ENCODE assay signal across 25 cellular contexts in the genomic region with DNA sequence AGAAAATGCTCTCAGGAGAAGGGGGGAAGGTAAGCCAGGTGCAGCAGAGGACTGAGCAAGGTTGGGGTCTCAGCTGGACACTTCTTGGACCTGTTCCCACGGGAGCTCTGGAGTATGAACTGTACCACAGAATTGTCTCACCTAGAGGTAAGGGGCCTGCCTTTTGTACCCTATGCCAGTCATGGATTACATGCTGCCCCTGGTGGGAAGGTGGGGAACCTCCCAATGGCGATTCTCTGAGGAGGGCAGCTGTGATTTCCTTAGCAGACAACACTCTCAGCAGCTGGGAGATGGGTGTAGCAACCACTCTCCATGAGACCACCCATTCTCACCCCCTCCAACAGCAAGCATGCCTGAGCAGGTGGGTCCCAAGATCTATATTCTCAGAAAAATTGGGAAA.
DNase-seq lines count a peak whose midpoint lies in the region; ATAC-seq, FAIRE-seq and TF ChIP-seq lines count a peak whose summit lies in the region.
"Had no signal": no experiment of that assay in that cellular context is flagged by ENCODE, and none has a peak within 500 bp of the region (broad histone marks: within the 10 kb centered on the region; RNA-seq: fewer than 3 reads in every experiment).

No MANE protein-coding gene starts in this region.

- peaks cover 5% of the 10 kb centered on the region for H3K27me3 Mint-ChIP-seq in glutamatergic neuron (ENCODE audit: unreplicated experiment)
- peaks cover 0 to 5% (median 0%) of the 10 kb centered on the region in 5 donors for H3K27me3 Mint-ChIP-seq in naive thymus-derived CD4-positive, alpha-beta T cell
- H3K27me3 Mint-ChIP-seq: stimulated activated memory B cell treated with anti-CD40 and anti-IgM and Interleukin-4, amounts not matched to agents 10 μg/mL and 1 μg/mL and 100 μg/mL, for 72 hours had no signal

- no peak overlapping the region for H3K4me2 ChIP-seq in HepG2 (ENCODE audit: low read depth, low read length)
- H3K4me2 ChIP-seq: smooth muscle cell had no signal

- H3K79me2 ChIP-seq in HepG2 (ENCODE audit: insufficient read depth, low read length), result no peaks in the 10 kb centered on the region

- TF ChIP-seq POLR2A in HepG2 (IDR thresholded peaks at IDR 0.05; ENCODE audit: insufficient read depth in 1 of 2, low read depth in 2 of 2, low read length in 2 of 2) (no peak), right lobe of liver (IDR thresholded peaks at IDR 0.05) (no peak)

- no peak for FAIRE-seq in HepG2 (lab: Jason Lieb, UNC)
- FAIRE-seq: A204.1, endothelial cell of umbilical vein had no signal

- POLR2A ChIA-PET in HepG2 (lab: Yijun Ruan, JAX), result no interaction called here
- POLR2A ChIA-PET in naive thymus-derived CD4-positive, alpha-beta T cell (lab: Charles Lee), result no interaction called here

- H3K9me3 Mint-ChIP-seq in glutamatergic neuron (ENCODE audit: unreplicated experiment), result peaks cover 8% of the 10 kb centered on the region
- peaks cover 0 to 3% (median 0%) of the 10 kb centered on the region in 11 donors for H3K9me3 Mint-ChIP-seq in naive thymus-derived CD4-positive, alpha-beta T cell
- H3K9me3 Mint-ChIP-seq: activated naive CD4-positive, alpha-beta T cell treated with anti-CD3 and anti-CD28 coated beads for 36 hours; activated T-cell treated with anti-CD3 and anti-CD28 coated beads, Interleukin-2, amount 50 U/mL, for 4 hours; CD8-positive, alpha-beta memory T cell had no signal

- intact Hi-C loops in HepG2 (cut with micrococcal nuclease; ENCODE audit: unreplicated experiment), result loop anchor here (10.0 kb wide), 2 partner anchors 65 to 285 kb away; no protein-coding TSS in a partner anchor
- intact Hi-C loops in right lobe of liver (cut with DNase I), result no loop called here
- intact Hi-C loops in left colon (cut with DNase I, micrococcal nuclease), result no loop called here
- intact Hi-C loops in naive thymus-derived CD4-positive, alpha-beta T cell (cut with micrococcal nuclease), result no loop called here

- TF ChIP-seq CTCF in HepG2 (CRISPR knock-in tag; IDR thresholded peaks at IDR 0.05), result no peak
- TF ChIP-seq CTCF in right lobe of liver (IDR thresholded peaks at IDR 0.05), result no peak
- peak; percentile 30; the same call in 1 of the 2 replicates for TF ChIP-seq CTCF in WERI-Rb-1 (IDR thresholded peaks at IDR 0.05; ENCODE audit: low read depth, low read length)
- peak; percentile 27 for TF ChIP-seq CTCF in glutamatergic neuron (IDR thresholded peaks at IDR 0.05; ENCODE audit: partially characterized antibody, unreplicated experiment)

- WGBS in HepG2 (ENCODE audit: low lambda C conversion rate), result 50% methylated on average over 1 of the region's 2 CpGs
- WGBS in right lobe of liver (ENCODE audit: insufficient coverage, low coverage, low lambda C conversion rate, missing lambda C conversion rate), result 50% methylated on average over 1 of the region's 2 CpGs

- no peak overlapping the region for H3K27ac ChIP-seq in HepG2 (ENCODE audit: extremely low read length, insufficient read depth, low read length)
- no peak overlapping the region for H3K27ac ChIP-seq in right lobe of liver
- no peak overlapping the region for H3K27ac ChIP-seq in WERI-Rb-1
- no peak overlapping the region for H3K27ac ChIP-seq in naive thymus-derived CD4-positive, alpha-beta T cell (ENCODE audit: low read depth, low read length)
- H3K27ac ChIP-seq: Peyer's patch had no signal

- no peak for TF ChIP-seq EP300 in HepG2 (IDR thresholded peaks at IDR 0.05; ENCODE audit: low read depth in 2 of 2, low read length in 2 of 2)
- no peak for TF ChIP-seq EP300 in HepG2 (CRISPR knock-in tag; IDR thresholded peaks at IDR 0.05; ENCODE audit: borderline replicate concordance)

- H3K4me1 ChIP-seq in HepG2 (ENCODE audit: insufficient read depth, low read length) (peaks cover 68% of the 10 kb centered on the region), right lobe of liver (no peaks in the 10 kb centered on the region)
- H3K4me1 ChIP-seq in naive thymus-derived CD4-positive, alpha-beta T cell (ENCODE audit: control insufficient read depth in 2 of 2, insufficient read depth in 2 of 2, low read length in 2 of 2), result no peaks in the 10 kb centered on the region
- H3K4me1 ChIP-seq: Peyer's patch had no signal

- peaks cover 45% of the 10 kb centered on the region for H3K4me1 Mint-ChIP-seq in glutamatergic neuron (ENCODE audit: low read depth, unreplicated experiment)
- H3K4me1 Mint-ChIP-seq in naive thymus-derived CD4-positive, alpha-beta T cell, result no peaks in the 10 kb centered on the region
- H3K4me1 Mint-ChIP-seq: activated CD4-positive, alpha-beta T cell treated with anti-CD3 and anti-CD28 coated beads for 36 hours; CD8-positive, alpha-beta memory T cell; stimulated activated memory B cell treated with anti-CD40 and anti-IgM and Interleukin-4, amounts not matched to agents 10 μg/mL and 1 μg/mL and 100 μg/mL, for 72 hours had no signal

- no peak for TF ChIP-seq RAD21 in HepG2 (CRISPR knock-in tag; IDR thresholded peaks at IDR 0.05)

- DNase-seq in HepG2 (ENCODE audit: low spot score) (no peak), right lobe of liver (no peak), WERI-Rb-1 (no peak), glutamatergic neuron (no peak), left colon (no peak), T-helper 9 cell (no peak)
- no peak for DNase-seq in naive thymus-derived CD4-positive, alpha-beta T cell
- DNase-seq: activated CD4-positive, alpha-beta T cell treated with anti-CD3 and anti-CD28 coated beads for 36 hours; activated naive CD4-positive, alpha-beta T cell treated with anti-CD3 and anti-CD28 coated beads for 36 hours; activated T-cell treated with anti-CD3 and anti-CD28 coated beads, Interleukin-2, amount 50 U/mL, for 4 hours; caudate nucleus; CD8-positive, alpha-beta memory T cell; left cardiac atrium; MG63; NCI-H1436; NCI-H510A; occipital lobe; Peyer's patch; SIG-M5 had no signal

- CTCF ChIA-PET in HepG2 (lab: Yijun Ruan, JAX; ENCODE audit: low intra/inter-chr PET ratio, low total read pairs), result no interaction called here
- CTCF ChIA-PET in naive thymus-derived CD4-positive, alpha-beta T cell (lab: Charles Lee), result no interaction called here

- ATAC-seq in HepG2 (peak; percentile 56), right lobe of liver (no peak), left colon (no peak), GM21723 (IDR thresholded peaks at IDR 0.05; ENCODE audit: unreplicated experiment) (no peak)
- ATAC-seq in naive thymus-derived CD4-positive, alpha-beta T cell, result no peak
- ATAC-seq: activated CD4-positive, alpha-beta T cell treated with anti-CD3 and anti-CD28 coated beads for 36 hours; activated T-cell treated with anti-CD3 and anti-CD28 coated beads, Interleukin-2, amount 50 U/mL, for 4 hours; stimulated activated memory B cell treated with anti-CD40 and anti-IgM and Interleukin-4, amounts not matched to agents 10 μg/mL and 1 μg/mL and 100 μg/mL, for 72 hours had no signal

- H4K20me1 ChIP-seq in HepG2 (ENCODE audit: insufficient read depth, low read length), result no peaks in the 10 kb centered on the region

- H3K36me3 Mint-ChIP-seq in glutamatergic neuron (ENCODE audit: unreplicated experiment), result no peaks in the 10 kb centered on the region
- H3K36me3 Mint-ChIP-seq in naive thymus-derived CD4-positive, alpha-beta T cell, result no peaks in the 10 kb centered on the region
- H3K36me3 Mint-ChIP-seq: CD8-positive, alpha-beta memory T cell; stimulated activated memory B cell treated with anti-CD40 and anti-IgM and Interleukin-4, amounts not matched to agents 10 μg/mL and 1 μg/mL and 100 μg/mL, for 72 hours had no signal

- H2AFZ ChIP-seq in HepG2 (ENCODE audit: low read length), result no peak overlapping the region

- no TSS peak for BruUV-seq in HepG2 (replicated peaks; lab: Mats Ljungman, UMichigan)

- H3K27me3 ChIP-seq in HepG2 (ENCODE audit: control insufficient read depth in 1 of 2, insufficient read depth in 2 of 2, low read length in 2 of 2) (no peaks in the 10 kb centered on the region), right lobe of liver (no peaks in the 10 kb centered on the region), WERI-Rb-1 (ENCODE audit: insufficient read depth, low read depth, severe bottlenecking) (no peaks in the 10 kb centered on the region)
- H3K27me3 ChIP-seq in naive thymus-derived CD4-positive, alpha-beta T cell (ENCODE audit: control insufficient read depth in 2 of 2, insufficient read depth in 2 of 2, low read length in 2 of 2), result no peaks in the 10 kb centered on the region
- H3K27me3 ChIP-seq: MG63, Peyer's patch had no signal

- H3K36me3 ChIP-seq in HepG2 (replicated peaks in 1 of 2; ENCODE audit: control insufficient read depth in 1 of 2, insufficient read depth in 2 of 2, low read length in 2 of 2), result no peaks in the 10 kb centered on the region
- no peaks in the 10 kb centered on the region for H3K36me3 ChIP-seq in right lobe of liver
- H3K36me3 ChIP-seq in WERI-Rb-1, result no peaks in the 10 kb centered on the region
- H3K36me3 ChIP-seq in naive thymus-derived CD4-positive, alpha-beta T cell (ENCODE audit: control insufficient read depth in 2 of 3, insufficient read depth in 3 of 3, low read length in 3 of 3), result no peaks in the 10 kb centered on the region
- H3K36me3 ChIP-seq: MG63, Peyer's patch had no signal

- no peak overlapping the region for H3K4me3 Mint-ChIP-seq in glutamatergic neuron (ENCODE audit: unreplicated experiment)
- H3K4me3 Mint-ChIP-seq in naive thymus-derived CD4-positive, alpha-beta T cell, result no peak overlapping the region
- H3K4me3 Mint-ChIP-seq: activated CD4-positive, alpha-beta T cell treated with anti-CD3 and anti-CD28 coated beads for 36 hours; activated naive CD4-positive, alpha-beta T cell treated with anti-CD3 and anti-CD28 coated beads for 36 hours; activated T-cell treated with anti-CD3 and anti-CD28 coated beads, Interleukin-2, amount 50 U/mL, for 4 hours; CD8-positive, alpha-beta memory T cell; memory B cell; stimulated activated memory B cell treated with anti-CD40 and anti-IgM and Interleukin-4, amounts not matched to agents 10 μg/mL and 1 μg/mL and 100 μg/mL, for 72 hours had no signal

- H3K9me3 ChIP-seq in HepG2 (ENCODE audit: low read length) (no peaks in the 10 kb centered on the region), right lobe of liver (no peaks in the 10 kb centered on the region), WERI-Rb-1 (ENCODE audit: severe bottlenecking) (no peaks in the 10 kb centered on the region)
- no peaks in the 10 kb centered on the region for H3K9me3 ChIP-seq in naive thymus-derived CD4-positive, alpha-beta T cell (ENCODE audit: control insufficient read depth in 2 of 3, low read length in 3 of 3)
- H3K9me3 ChIP-seq: MG63, Peyer's patch had no signal

- in situ Hi-C loops in HepG2 (cut with HindIII; ENCODE audit: extremely low pct_ligation_motif_present, low pct_unique_long_range_greater_than_20kb), result no loop called here

- no peak overlapping the region for H3K27ac Mint-ChIP-seq in glutamatergic neuron (ENCODE audit: unreplicated experiment)
- H3K27ac Mint-ChIP-seq in naive thymus-derived CD4-positive, alpha-beta T cell, result no peak overlapping the region
- H3K27ac Mint-ChIP-seq: activated CD4-positive, alpha-beta T cell treated with anti-CD3 and anti-CD28 coated beads for 36 hours; activated naive CD4-positive, alpha-beta T cell treated with anti-CD3 and anti-CD28 coated beads for 36 hours; memory B cell; stimulated activated memory B cell treated with anti-CD40 and anti-IgM and Interleukin-4, amounts not matched to agents 10 μg/mL and 1 μg/mL and 100 μg/mL, for 72 hours had no signal

- H3K4me3 ChIP-seq in HepG2 (replicated peaks in 1 of 3; ENCODE audit: insufficient read depth in 1 of 3, low read depth in 2 of 3, low read length in 3 of 3) (no peak overlapping the region), right lobe of liver (no peak overlapping the region), WERI-Rb-1 (ENCODE audit: low read depth, low read length) (no peak overlapping the region)
- H3K4me3 ChIP-seq in naive thymus-derived CD4-positive, alpha-beta T cell (ENCODE audit: low read length), result no peak overlapping the region
- H3K4me3 ChIP-seq: MG63, Peyer's patch, smooth muscle cell had no signal

- no peak overlapping the region for H3K9ac ChIP-seq in HepG2 (ENCODE audit: insufficient read depth, low read depth, low read length)

Comparison
In these comparisons a context has a peak if more than half of its experiments do, and no peak if none do; other contexts are left out.
1. CTCF ChIP-seq: peak in WERI-Rb-1 (single experiment) and glutamatergic neuron (single experiment); none in HepG2 (single experiment) and right lobe of liver (0 of 4).